ENCODE assay signal across 14 cellular contexts in genomic region chr16:8924214-8924613, GRCh38. TPM values are rescaled to one million over a fixed set of nuclear protein-coding genes. Genes with fewer than 3 reads are reported as not detected.
DNase-seq lines count a peak whose midpoint lies in the region; ATAC-seq and TF ChIP-seq lines count a peak whose summit lies in the region.
"Had no signal": no experiment of that assay in that cellular context is flagged by ENCODE, and none has a peak within 500 bp of the region (broad histone marks: within the 10 kb centered on the region; RNA-seq: fewer than 3 reads in every experiment).

No MANE protein-coding gene starts in this region.

- H3K4me3 Mint-ChIP-seq in CD8-positive, alpha-beta T cell = no peak overlapping the region
- H3K4me3 Mint-ChIP-seq in GM23338 (no peak overlapping the region), brain (no peak overlapping the region)

- POLR2A ChIA-PET in CD8-positive, alpha-beta T cell (lab: Charles Lee) = interaction anchor here (0.9 kb wide), 1 partner anchor 12 kb away, joined by 4 read pairs; no protein-coding TSS in a partner anchor

- intact Hi-C loops in CD8-positive, alpha-beta T cell (cut with DNase I, micrococcal nuclease) = loop anchor here in 1 of 2 experiments (5.0 kb wide), 1 partner anchor 38 kb away; the partner anchor contains the start of gene USP7
- intact Hi-C loops in mucosa of descending colon (cut with DNase I, micrococcal nuclease) = no loop called here

- TF ChIP-seq CTCF in CD8-positive, alpha-beta T cell (IDR thresholded peaks at IDR 0.05) = no peak
- TF ChIP-seq CTCF in GM23338 (conservative IDR thresholded peaks at IDR 0.05; ENCODE audit: low read depth in 2 of 2) (no peak), brain (conservative IDR thresholded peaks at IDR 0.05) (no peak), mucosa of descending colon (IDR thresholded peaks at IDR 0.05) (no peak)

- peaks cover 65% of the 10 kb centered on the region for H4K20me1 ChIP-seq in GM23338 (replicated peaks; ENCODE audit: insufficient read depth)

- H3K79me2 ChIP-seq in GM23338 (replicated peaks; ENCODE audit: insufficient read depth) = peaks cover 73% of the 10 kb centered on the region

- peaks cover 87% of the 10 kb centered on the region for H3K36me3 Mint-ChIP-seq in CD8-positive, alpha-beta T cell
- H3K36me3 Mint-ChIP-seq in GM23338 (ENCODE audit: low read depth) (peaks cover 72% of the 10 kb centered on the region), brain (peaks cover 88% of the 10 kb centered on the region)

- CTCF ChIA-PET in CD8-positive, alpha-beta T cell (lab: Charles Lee) = interaction anchor here (1.7 kb wide), 1 partner anchor 12 kb away, joined by 6 read pairs; no protein-coding TSS in a partner anchor

- H2AFZ ChIP-seq in GM23338 = no peak overlapping the region

- no peak overlapping the region for H3K4me3 ChIP-seq in CD8-positive, alpha-beta T cell (ENCODE audit: low read depth, low read length)
- H3K4me3 ChIP-seq in GM23338 (no peak overlapping the region), mucosa of descending colon (no peak overlapping the region)
- H3K4me3 ChIP-seq: BLaER1 treated with 17β-estradiol and CSF1 and Interleukin-3, amounts not matched to agents 10 nM and 100 nM had no signal

- no peak for ATAC-seq in CD8-positive, alpha-beta T cell
- ATAC-seq in GM23338 (no peak), mucosa of descending colon (peak; percentile 97), GM19452 (IDR thresholded peaks at IDR 0.05; ENCODE audit: unreplicated experiment) (no peak), HG03439 (IDR thresholded peaks at IDR 0.05; ENCODE audit: unreplicated experiment) (no peak)

- H3K9me2 ChIP-seq in GM23338 (ENCODE audit: insufficient read depth) = no peaks in the 10 kb centered on the region

- no peaks in the 10 kb centered on the region for H3K27me3 ChIP-seq in CD8-positive, alpha-beta T cell (ENCODE audit: insufficient read depth, low read length)
- no peaks in the 10 kb centered on the region for H3K27me3 ChIP-seq in GM23338 (ENCODE audit: insufficient read depth)
- H3K27me3 ChIP-seq: BLaER1 treated with 17β-estradiol and CSF1 and Interleukin-3, amounts not matched to agents 10 nM and 100 nM had no signal

- H3K9me3 Mint-ChIP-seq in CD8-positive, alpha-beta T cell = no peaks in the 10 kb centered on the region
- H3K9me3 Mint-ChIP-seq in GM23338 (no peaks in the 10 kb centered on the region), brain (no peaks in the 10 kb centered on the region)

- H3K27ac ChIP-seq in CD8-positive, alpha-beta T cell (ENCODE audit: low read depth, low read length) = no peak overlapping the region
- peak overlapping the region; percentile 51; the same call in 1 of the 2 replicates for H3K27ac ChIP-seq in GM23338 (ENCODE audit: low read depth)
- H3K27ac ChIP-seq: BLaER1 treated with 17β-estradiol and CSF1 and Interleukin-3, amounts not matched to agents 10 nM and 100 nM had no signal

- H3K9me3 ChIP-seq in CD8-positive, alpha-beta T cell (ENCODE audit: low read length) = no peaks in the 10 kb centered on the region
- H3K9me3 ChIP-seq in mucosa of descending colon = no peaks in the 10 kb centered on the region
- H3K9me3 ChIP-seq: BLaER1 treated with 17β-estradiol and CSF1 and Interleukin-3, amounts not matched to agents 10 nM and 100 nM had no signal

- peak overlapping the region; percentile 52 for H3K27ac Mint-ChIP-seq in CD8-positive, alpha-beta T cell
- H3K27ac Mint-ChIP-seq in GM23338 (peak overlapping the region; percentile 19; the same call in 1 of the 2 replicates), brain (peak overlapping the region; percentile 21 to 49 (median 40))

- no peak overlapping the region for H3K4me2 ChIP-seq in GM23338
- H3K4me2 ChIP-seq: BLaER1 treated with 17β-estradiol and CSF1 and Interleukin-3, amounts not matched to agents 10 nM and 100 nM had no signal

- H3F3A ChIP-seq in GM23338 (replicated peaks; ENCODE audit: low read depth) = peaks cover 15% of the 10 kb centered on the region; the same call in 1 of the 2 replicates

- no peaks in the 10 kb centered on the region for H3K27me3 Mint-ChIP-seq in CD8-positive, alpha-beta T cell (ENCODE audit: low read depth)
- H3K27me3 Mint-ChIP-seq in GM23338 (ENCODE audit: insufficient read depth, low read depth, poor library complexity) (no peaks in the 10 kb centered on the region), brain (no peaks in the 10 kb centered on the region)

- H3K4me1 ChIP-seq in CD8-positive, alpha-beta T cell (ENCODE audit: insufficient read depth, low read length) = peaks cover 8% of the 10 kb centered on the region
- H3K4me1 ChIP-seq in GM23338 (ENCODE audit: insufficient read depth) (peaks cover 3% of the 10 kb centered on the region; the same call in 1 of the 2 replicates), mucosa of descending colon (ENCODE audit: low read depth) (peaks cover 34% of the 10 kb centered on the region)

- peaks cover 52% of the 10 kb centered on the region for H3K36me3 ChIP-seq in CD8-positive, alpha-beta T cell (ENCODE audit: insufficient read depth, low read length)
- H3K36me3 ChIP-seq in GM23338 (ENCODE audit: insufficient read depth) (peaks cover 32% of the 10 kb centered on the region), mucosa of descending colon (ENCODE audit: low read depth) (no peaks in the 10 kb centered on the region)

- no peak for DNase-seq in CD8-positive, alpha-beta T cell
- DNase-seq in GM23338 (ENCODE audit: low spot score) = no peak
- DNase-seq in mucosa of descending colon = peak; percentile 79 to 90 (median 81)
- DNase-seq in DMS153 treated with DMSO at 0.1 percent for 48 hours (lab: John Stamatoyannopoulos, UW; ENCODE audit: unreplicated experiment) = no peak
- no peak for DNase-seq in NCI-H1105 treated with DMSO at 0.1 percent for 48 hours (lab: John Stamatoyannopoulos, UW)
- DNase-seq: activated gamma-delta T cell, H7, KG1 had no signal

- peaks cover 46% of the 10 kb centered on the region for H3K4me1 Mint-ChIP-seq in CD8-positive, alpha-beta T cell (ENCODE audit: low read depth)
- peaks cover 6% of the 10 kb centered on the region; the same call in 2 of the 3 replicates for H3K4me1 Mint-ChIP-seq in GM23338
- peaks cover 20% of the 10 kb centered on the region for H3K4me1 Mint-ChIP-seq in brain

TF ChIP-seq in GM23338, 12 proteins besides CTCF, POLR2A, EP300 and RAD21:
- no peak for TF ChIP-seq JUNB (IDR thresholded peaks at IDR 0.05; ENCODE audit: unreplicated experiment)
- TF ChIP-seq EZH2phosphoT487 (IDR thresholded peaks at IDR 0.05; ENCODE audit: unreplicated experiment) = no peak

RNA-seq across cellular contexts. Expression of gene USP7, which starts 39.5 kb away (rescaled TPM):
- 100 to 1,000 TPM; 301 to 317 TPM for total RNA-seq in CD8-positive, alpha-beta T cell
- total RNA-seq in GM23338 (2014; rRNA removed; shearing (Covaris generic)) = 130 and 169 TPM in 2 replicates
- polyA plus RNA-seq in GM23338 (2016; fragmentation: Nextera tagmentation; extraction: Ambion mirVana) = 39.9 and 42.3 TPM in 2 replicates
- polyA plus RNA-seq in brain (ENCODE audit: insufficient read depth, low read depth, low replicate concordance) = 63.5 TPM
- total RNA-seq in mucosa of descending colon = 100 to 1,000 TPM; 125 to 144 (median 130) TPM

RNA-seq across cellular contexts. Expression of gene LITAFD, which starts 42.1 kb away (rescaled TPM):
- total RNA-seq in CD8-positive, alpha-beta T cell = not detected
- total RNA-seq in GM23338 (2014; rRNA removed; shearing (Covaris generic)) = not detected in 2 replicates
- polyA plus RNA-seq in GM23338 (2016; fragmentation: Nextera tagmentation; extraction: Ambion mirVana) (not detected in 2 replicates), brain (ENCODE audit: insufficient read depth, low read depth, low replicate concordance) (not detected)
- total RNA-seq in mucosa of descending colon = not detected
- total RNA-seq: glomerular endothelial cell, H7, lower leg skin had no signal

RNA-seq across cellular contexts. Expression of gene CARHSP1, which starts 55.4 kb away (rescaled TPM):
- 10 to 100 TPM; 28.0 to 33.3 TPM for total RNA-seq in CD8-positive, alpha-beta T cell
- total RNA-seq in GM23338 (2014; rRNA removed; shearing (Covaris generic)) = 286 and 301 TPM in 2 replicates
- polyA plus RNA-seq in GM23338 (2016; fragmentation: Nextera tagmentation; extraction: Ambion mirVana) = 324 and 339 TPM in 2 replicates
- polyA plus RNA-seq in brain (ENCODE audit: insufficient read depth, low read depth, low replicate concordance) = 407 TPM
- total RNA-seq in mucosa of descending colon = 10 to 100 TPM; 42.7 to 69.4 (median 56.8) TPM

Comparison
In these comparisons a context has a peak if more than half of its experiments do, and no peak if none do; other contexts are left out.
1. DNase-seq: peak in mucosa of descending colon (3 of 3); none in CD8-positive, alpha-beta T cell (0 of 7), GM23338 (single experiment), DMS153 treated with DMSO at 0.1 percent for 48 hours (single experiment) and NCI-H1105 treated with DMSO at 0.1 percent for 48 hours (single experiment).
2. Peak in every context shown above with its lines, with median percentiles within 50 percentile points of each other: H3K27ac Mint-ChIP-seq.